18 cellular contexts compared by ENCODE assay signal in the genomic region with DNA sequence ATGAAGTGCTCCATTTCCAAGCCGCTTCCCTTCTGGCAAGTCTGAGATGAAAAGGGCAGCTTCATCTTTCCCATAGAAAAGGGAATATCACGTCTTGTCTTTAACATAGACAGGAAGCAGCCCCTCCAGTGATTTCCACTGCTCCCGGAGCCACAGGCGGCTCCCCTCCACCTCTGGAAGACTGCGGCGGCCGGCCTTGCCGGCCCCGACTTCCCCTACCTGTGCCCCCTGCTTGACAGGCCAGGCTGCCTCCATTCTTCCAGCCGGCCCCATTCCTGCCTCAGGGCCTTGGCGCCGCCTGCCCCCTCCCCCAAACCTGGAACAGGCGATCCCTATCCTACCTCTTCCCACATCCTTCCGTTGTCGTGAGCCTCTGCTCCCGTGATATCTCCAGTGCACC.
DNase-seq lines count a peak whose midpoint lies in the region; ATAC-seq and TF ChIP-seq lines count a peak whose summit lies in the region.
"Had no signal": no experiment of that assay in that cellular context is flagged by ENCODE, and none has a peak within 500 bp of the region (broad histone marks: within the 10 kb centered on the region; RNA-seq: fewer than 3 reads in every experiment).

No MANE protein-coding gene starts in this region.

- no peak overlapping the region for H3K4me3 ChIP-seq in psoas muscle
- H3K4me3 ChIP-seq: BLaER1 treated with 17β-estradiol and CSF1 and Interleukin-3, amounts not matched to agents 10 nM and 100 nM had no signal

- H3K27ac Mint-ChIP-seq in chondrocyte (ENCODE audit: unreplicated experiment), result no peak overlapping the region
- H3K27ac Mint-ChIP-seq: CD8-positive, alpha-beta T cell; HFFc6; IgD-negative memory B cell had no signal

- no peak overlapping the region for H3K27ac ChIP-seq in psoas muscle
- H3K27ac ChIP-seq: BLaER1 treated with 17β-estradiol and CSF1 and Interleukin-3, amounts not matched to agents 10 nM and 100 nM had no signal

- no peaks in the 10 kb centered on the region for H3K27me3 ChIP-seq in psoas muscle (ENCODE audit: insufficient read depth in 3 of 3, low read length in 2 of 3)
- H3K27me3 ChIP-seq: BLaER1 treated with 17β-estradiol and CSF1 and Interleukin-3, amounts not matched to agents 10 nM and 100 nM had no signal

- ATAC-seq in Right ventricle myocardium superior (ENCODE audit: poor library complexity) (no peak), psoas muscle (no peak), GM21526 (IDR thresholded peaks at IDR 0.05; ENCODE audit: low FRiP score, unreplicated experiment) (no peak), HG03045 (IDR thresholded peaks at IDR 0.05; ENCODE audit: unreplicated experiment) (no peak)
- ATAC-seq: CD8-positive, alpha-beta T cell; HCT116; HepG2 had no signal

- DNase-seq in Right ventricle myocardium superior, result peak; percentile 30
- DNase-seq in cardiac septum (ENCODE audit: low spot score), result no peak
- peak; percentile 49 for DNase-seq in chondrocyte (ENCODE audit: low spot score)
- DNase-seq in psoas muscle, result peak; percentile 9 to 19
- no peak for DNase-seq in KBM-7
- DNase-seq: 8988T; Calu3; CD8-positive, alpha-beta T cell; DMS79 treated with DMSO at 0.1 percent for 48 hours; GOT3; H7; HFFc6 had no signal

- intact Hi-C loops in Right ventricle myocardium superior (cut with DNase I), result no loop called here
- intact Hi-C loops in cardiac septum (cut with DNase I), result no loop called here
- intact Hi-C loops in psoas muscle (cut with DNase I), result no loop called here

- no peaks in the 10 kb centered on the region for H3K9me3 ChIP-seq in psoas muscle
- H3K9me3 ChIP-seq: BLaER1 treated with 17β-estradiol and CSF1 and Interleukin-3, amounts not matched to agents 10 nM and 100 nM had no signal

- peaks cover 6% of the 10 kb centered on the region for H3K36me3 Mint-ChIP-seq in chondrocyte (ENCODE audit: low read depth)
- H3K36me3 Mint-ChIP-seq: CD8-positive, alpha-beta T cell; IgD-negative memory B cell had no signal

- H3K4me1 Mint-ChIP-seq in chondrocyte (ENCODE audit: low read depth), result peaks cover 2% of the 10 kb centered on the region
- H3K4me1 Mint-ChIP-seq: IgD-negative memory B cell had no signal

- no peaks in the 10 kb centered on the region for H3K36me3 ChIP-seq in psoas muscle (ENCODE audit: insufficient read depth in 1 of 2, low read depth in 1 of 2)
- H3K36me3 ChIP-seq: BLaER1 treated with 17β-estradiol and CSF1 and Interleukin-3, amounts not matched to agents 10 nM and 100 nM had no signal

- no peaks in the 10 kb centered on the region for H3K27me3 Mint-ChIP-seq in chondrocyte (ENCODE audit: low read depth)
- H3K27me3 Mint-ChIP-seq: IgD-negative memory B cell had no signal

- 79 to 87% (median 84%) methylated on average over 16 of the region's 16 CpGs for WGBS in psoas muscle, 3 donors

- no peak overlapping the region for H3K4me3 Mint-ChIP-seq in chondrocyte (ENCODE audit: unreplicated experiment)
- H3K4me3 Mint-ChIP-seq: CD8-positive, alpha-beta T cell; HFFc6; IgD-negative memory B cell had no signal

- H3K9me3 Mint-ChIP-seq in chondrocyte (ENCODE audit: low read depth), result no peaks in the 10 kb centered on the region
- H3K9me3 Mint-ChIP-seq: CD8-positive, alpha-beta T cell; HFFc6; IgD-negative memory B cell had no signal

- no peaks in the 10 kb centered on the region for H3K4me1 ChIP-seq in psoas muscle

- in situ Hi-C loops in KBM-7 (cut with MboI; ENCODE audit: low pct_unique_long_range_greater_than_20kb, low sequenced_read_pairs), result no loop called here

- no peak for TF ChIP-seq CTCF in chondrocyte (IDR thresholded peaks at IDR 0.05)
- no peak for TF ChIP-seq CTCF in psoas muscle (IDR thresholded peaks at IDR 0.05)

Comparison
In these comparisons a context has a peak if more than half of its experiments do, and no peak if none do; other contexts are left out.
1. DNase-seq: peak in Right ventricle myocardium superior (single experiment), chondrocyte (single experiment) and psoas muscle (2 of 2); none in cardiac septum (single experiment) and KBM-7 (single experiment).